ENCODE assay signal across 1 cellular context in the genomic region with DNA sequence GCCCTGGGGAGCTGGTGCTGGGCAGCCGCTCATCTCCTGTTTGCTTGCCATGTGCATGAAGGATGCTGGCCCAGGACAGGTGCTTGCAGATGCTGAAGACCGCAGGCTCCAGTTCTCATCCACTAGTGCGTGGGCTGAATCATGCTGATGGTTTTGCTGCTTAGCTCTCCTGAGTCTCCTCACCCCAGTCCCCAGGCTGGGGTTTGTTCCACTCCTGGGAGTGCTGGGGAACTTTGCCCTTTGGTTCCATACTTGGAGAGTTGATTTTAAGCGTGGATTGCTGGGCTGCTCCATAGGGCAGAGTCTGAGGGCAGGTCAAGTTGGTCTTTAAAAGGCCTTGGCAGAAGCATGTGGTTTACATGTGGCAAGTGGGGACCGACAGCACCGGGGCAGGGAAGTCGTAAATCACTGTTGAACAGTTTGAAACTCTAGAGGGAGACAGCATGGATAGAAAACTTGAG.
TF ChIP-seq lines count a peak whose summit lies in the region.

No MANE protein-coding gene starts in this region.

TF ChIP-seq in HepG2, 621 proteins besides CTCF, POLR2A, EP300 and RAD21 (continued from another document and continues in another):
- TF ChIP-seq, protein P1, sequence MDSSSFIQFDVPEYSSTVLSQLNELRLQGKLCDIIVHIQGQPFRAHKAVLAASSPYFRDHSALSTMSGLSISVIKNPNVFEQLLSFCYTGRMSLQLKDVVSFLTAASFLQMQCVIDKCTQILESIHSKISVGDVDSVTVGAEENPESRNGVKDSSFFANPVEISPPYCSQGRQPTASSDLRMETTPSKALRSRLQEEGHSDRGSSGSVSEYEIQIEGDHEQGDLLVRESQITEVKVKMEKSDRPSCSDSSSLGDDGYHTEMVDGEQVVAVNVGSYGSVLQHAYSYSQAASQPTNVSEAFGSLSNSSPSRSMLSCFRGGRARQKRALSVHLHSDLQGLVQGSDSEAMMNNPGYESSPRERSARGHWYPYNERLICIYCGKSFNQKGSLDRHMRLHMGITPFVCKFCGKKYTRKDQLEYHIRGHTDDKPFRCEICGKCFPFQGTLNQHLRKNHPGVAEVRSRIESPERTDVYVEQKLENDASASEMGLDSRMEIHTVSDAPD (CRISPR knock-in tag; IDR thresholded peaks at IDR 0.05) = no peak
- TF ChIP-seq AHR (CRISPR knock-in tag; IDR thresholded peaks at IDR 0.05) = no peak
- no peak for TF ChIP-seq RBFOX2 (IDR thresholded peaks at IDR 0.05; ENCODE audit: low read depth, low read length)
- TF ChIP-seq ZBTB42 (CRISPR knock-in tag; IDR thresholded peaks at IDR 0.05) = no peak
- no peak for TF ChIP-seq TBL1XR1 (IDR thresholded peaks at IDR 0.05; ENCODE audit: borderline replicate concordance, low read length, partially characterized antibody)
- no peak for TF ChIP-seq SMAD9 (CRISPR knock-in tag; IDR thresholded peaks at IDR 0.05)
- TF ChIP-seq ZNF253 (CRISPR knock-in tag; IDR thresholded peaks at IDR 0.05; ENCODE audit: borderline replicate concordance) = no peak
- 0 out of 2 replicates have a peak, but pooled peaks have one; percentile 29 for TF ChIP-seq SATB2 (CRISPR knock-in tag; IDR thresholded peaks at IDR 0.05)
- TF ChIP-seq NFKBIZ (CRISPR knock-in tag; IDR thresholded peaks at IDR 0.05) = no peak
- TF ChIP-seq REPIN1 (CRISPR knock-in tag; IDR thresholded peaks at IDR 0.05; ENCODE audit: borderline replicate concordance, low read depth) = peak; percentile 72; the same call in 1 of the 2 replicates
- no peak for TF ChIP-seq STAT5B (CRISPR knock-in tag; IDR thresholded peaks at IDR 0.05)
- no peak; the same call in 1 of the 2 replicates for TF ChIP-seq ZNF230 (CRISPR knock-in tag; IDR thresholded peaks at IDR 0.05)
- no peak for TF ChIP-seq TCF12 (IDR thresholded peaks at IDR 0.05)
- TF ChIP-seq TCF12 (CRISPR knock-in tag; IDR thresholded peaks at IDR 0.05) = no peak
- TF ChIP-seq, protein P2, sequence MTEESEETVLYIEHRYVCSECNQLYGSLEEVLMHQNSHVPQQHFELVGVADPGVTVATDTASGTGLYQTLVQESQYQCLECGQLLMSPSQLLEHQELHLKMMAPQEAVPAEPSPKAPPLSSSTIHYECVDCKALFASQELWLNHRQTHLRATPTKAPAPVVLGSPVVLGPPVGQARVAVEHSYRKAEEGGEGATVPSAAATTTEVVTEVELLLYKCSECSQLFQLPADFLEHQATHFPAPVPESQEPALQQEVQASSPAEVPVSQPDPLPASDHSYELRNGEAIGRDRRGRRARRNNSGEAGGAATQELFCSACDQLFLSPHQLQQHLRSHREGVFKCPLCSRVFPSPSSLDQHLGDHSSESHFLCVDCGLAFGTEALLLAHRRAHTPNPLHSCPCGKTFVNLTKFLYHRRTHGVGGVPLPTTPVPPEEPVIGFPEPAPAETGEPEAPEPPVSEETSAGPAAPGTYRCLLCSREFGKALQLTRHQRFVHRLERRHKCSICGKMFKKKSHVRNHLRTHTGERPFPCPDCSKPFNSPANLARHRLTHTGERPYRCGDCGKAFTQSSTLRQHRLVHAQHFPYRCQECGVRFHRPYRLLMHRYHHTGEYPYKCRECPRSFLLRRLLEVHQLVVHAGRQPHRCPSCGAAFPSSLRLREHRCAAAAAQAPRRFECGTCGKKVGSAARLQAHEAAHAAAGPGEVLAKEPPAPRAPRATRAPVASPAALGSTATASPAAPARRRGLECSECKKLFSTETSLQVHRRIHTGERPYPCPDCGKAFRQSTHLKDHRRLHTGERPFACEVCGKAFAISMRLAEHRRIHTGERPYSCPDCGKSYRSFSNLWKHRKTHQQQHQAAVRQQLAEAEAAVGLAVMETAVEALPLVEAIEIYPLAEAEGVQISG (CRISPR knock-in tag; IDR thresholded peaks at IDR 0.05) = peak; percentile 32; the same call in 1 of the 2 replicates
- no peak for TF ChIP-seq DNMT1 (CRISPR knock-in tag; IDR thresholded peaks at IDR 0.05)
- peak; percentile 78; the same call in 1 of the 2 replicates for TF ChIP-seq ERF (CRISPR knock-in tag; IDR thresholded peaks at IDR 0.05)
- TF ChIP-seq, protein P3, sequence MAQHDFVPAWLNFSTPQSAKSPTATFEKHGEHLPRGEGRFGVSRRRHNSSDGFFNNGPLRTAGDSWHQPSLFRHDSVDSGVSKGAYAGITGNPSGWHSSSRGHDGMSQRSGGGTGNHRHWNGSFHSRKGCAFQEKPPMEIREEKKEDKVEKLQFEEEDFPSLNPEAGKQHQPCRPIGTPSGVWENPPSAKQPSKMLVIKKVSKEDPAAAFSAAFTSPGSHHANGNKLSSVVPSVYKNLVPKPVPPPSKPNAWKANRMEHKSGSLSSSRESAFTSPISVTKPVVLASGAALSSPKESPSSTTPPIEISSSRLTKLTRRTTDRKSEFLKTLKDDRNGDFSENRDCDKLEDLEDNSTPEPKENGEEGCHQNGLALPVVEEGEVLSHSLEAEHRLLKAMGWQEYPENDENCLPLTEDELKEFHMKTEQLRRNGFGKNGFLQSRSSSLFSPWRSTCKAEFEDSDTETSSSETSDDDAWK (CRISPR knock-in tag; IDR thresholded peaks at IDR 0.05) = no peak
- no peak for TF ChIP-seq THRA (CRISPR knock-in tag; IDR thresholded peaks at IDR 0.05; ENCODE audit: borderline replicate concordance)
- TF ChIP-seq ZNF263 (CRISPR knock-in tag; IDR thresholded peaks at IDR 0.05) = no peak
- no peak for TF ChIP-seq ZNF770 (CRISPR knock-in tag; IDR thresholded peaks at IDR 0.05)
- TF ChIP-seq, protein P4, sequence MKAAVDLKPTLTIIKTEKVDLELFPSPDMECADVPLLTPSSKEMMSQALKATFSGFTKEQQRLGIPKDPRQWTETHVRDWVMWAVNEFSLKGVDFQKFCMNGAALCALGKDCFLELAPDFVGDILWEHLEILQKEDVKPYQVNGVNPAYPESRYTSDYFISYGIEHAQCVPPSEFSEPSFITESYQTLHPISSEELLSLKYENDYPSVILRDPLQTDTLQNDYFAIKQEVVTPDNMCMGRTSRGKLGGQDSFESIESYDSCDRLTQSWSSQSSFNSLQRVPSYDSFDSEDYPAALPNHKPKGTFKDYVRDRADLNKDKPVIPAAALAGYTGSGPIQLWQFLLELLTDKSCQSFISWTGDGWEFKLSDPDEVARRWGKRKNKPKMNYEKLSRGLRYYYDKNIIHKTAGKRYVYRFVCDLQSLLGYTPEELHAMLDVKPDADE (CRISPR knock-in tag; IDR thresholded peaks at IDR 0.05) = no peak
- no peak for TF ChIP-seq PRDM4 (CRISPR knock-in tag; IDR thresholded peaks at IDR 0.05; ENCODE audit: borderline replicate concordance)
- peak; percentile 32; the same call in 1 of the 2 replicates for TF ChIP-seq NCOR1 (IDR thresholded peaks at IDR 0.05; ENCODE audit: borderline replicate concordance, low read length)
- TF ChIP-seq, protein P5, sequence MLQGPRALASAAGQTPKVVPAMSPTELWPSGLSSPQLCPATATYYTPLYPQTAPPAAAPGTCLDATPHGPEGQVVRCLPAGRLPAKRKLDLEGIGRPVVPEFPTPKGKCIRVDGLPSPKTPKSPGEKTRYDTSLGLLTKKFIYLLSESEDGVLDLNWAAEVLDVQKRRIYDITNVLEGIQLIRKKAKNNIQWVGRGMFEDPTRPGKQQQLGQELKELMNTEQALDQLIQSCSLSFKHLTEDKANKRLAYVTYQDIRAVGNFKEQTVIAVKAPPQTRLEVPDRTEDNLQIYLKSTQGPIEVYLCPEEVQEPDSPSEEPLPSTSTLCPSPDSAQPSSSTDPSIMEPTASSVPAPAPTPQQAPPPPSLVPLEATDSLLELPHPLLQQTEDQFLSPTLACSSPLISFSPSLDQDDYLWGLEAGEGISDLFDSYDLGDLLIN (CRISPR knock-in tag; IDR thresholded peaks at IDR 0.05; ENCODE audit: borderline replicate concordance) = no peak
- TF ChIP-seq GABPB1 (CRISPR knock-in tag; IDR thresholded peaks at IDR 0.05) = no peak
- TF ChIP-seq ZNF124 (CRISPR knock-in tag; IDR thresholded peaks at IDR 0.05) = no peak
- TF ChIP-seq DNMT3B (CRISPR knock-in tag; conservative IDR thresholded peaks at IDR 0.05) = no peak
- no peak for TF ChIP-seq U2AF1 (optimal IDR thresholded peaks at IDR 0.05; ENCODE audit: low read depth, low read length)
- no peak for TF ChIP-seq NCOA1 (CRISPR knock-in tag; IDR thresholded peaks at IDR 0.05)
- TF ChIP-seq ZSCAN29 (CRISPR knock-in tag; conservative IDR thresholded peaks at IDR 0.05) = no peak
- TF ChIP-seq, protein P6, sequence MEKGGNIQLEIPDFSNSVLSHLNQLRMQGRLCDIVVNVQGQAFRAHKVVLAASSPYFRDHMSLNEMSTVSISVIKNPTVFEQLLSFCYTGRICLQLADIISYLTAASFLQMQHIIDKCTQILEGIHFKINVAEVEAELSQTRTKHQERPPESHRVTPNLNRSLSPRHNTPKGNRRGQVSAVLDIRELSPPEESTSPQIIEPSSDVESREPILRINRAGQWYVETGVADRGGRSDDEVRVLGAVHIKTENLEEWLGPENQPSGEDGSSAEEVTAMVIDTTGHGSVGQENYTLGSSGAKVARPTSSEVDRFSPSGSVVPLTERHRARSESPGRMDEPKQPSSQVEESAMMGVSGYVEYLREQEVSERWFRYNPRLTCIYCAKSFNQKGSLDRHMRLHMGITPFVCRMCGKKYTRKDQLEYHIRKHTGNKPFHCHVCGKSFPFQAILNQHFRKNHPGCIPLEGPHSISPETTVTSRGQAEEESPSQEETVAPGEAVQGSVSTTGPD (CRISPR knock-in tag; IDR thresholded peaks at IDR 0.05) = no peak
- TF ChIP-seq, protein P7, sequence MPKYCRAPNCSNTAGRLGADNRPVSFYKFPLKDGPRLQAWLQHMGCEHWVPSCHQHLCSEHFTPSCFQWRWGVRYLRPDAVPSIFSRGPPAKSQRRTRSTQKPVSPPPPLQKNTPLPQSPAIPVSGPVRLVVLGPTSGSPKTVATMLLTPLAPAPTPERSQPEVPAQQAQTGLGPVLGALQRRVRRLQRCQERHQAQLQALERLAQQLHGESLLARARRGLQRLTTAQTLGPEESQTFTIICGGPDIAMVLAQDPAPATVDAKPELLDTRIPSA (CRISPR knock-in tag; IDR thresholded peaks at IDR 0.05; ENCODE audit: borderline replicate concordance) = no peak
- TF ChIP-seq, protein P8, sequence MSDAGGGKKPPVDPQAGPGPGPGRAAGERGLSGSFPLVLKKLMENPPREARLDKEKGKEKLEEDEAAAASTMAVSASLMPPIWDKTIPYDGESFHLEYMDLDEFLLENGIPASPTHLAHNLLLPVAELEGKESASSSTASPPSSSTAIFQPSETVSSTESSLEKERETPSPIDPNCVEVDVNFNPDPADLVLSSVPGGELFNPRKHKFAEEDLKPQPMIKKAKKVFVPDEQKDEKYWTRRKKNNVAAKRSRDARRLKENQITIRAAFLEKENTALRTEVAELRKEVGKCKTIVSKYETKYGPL (CRISPR knock-in tag; IDR thresholded peaks at IDR 0.05) = no peak
- TF ChIP-seq ZNF775 (CRISPR knock-in tag; IDR thresholded peaks at IDR 0.05; ENCODE audit: borderline replicate concordance) = no peak
- no peak for TF ChIP-seq ATRX (CRISPR knock-in tag; IDR thresholded peaks at IDR 0.05; ENCODE audit: borderline replicate concordance)
- TF ChIP-seq ETV5 (CRISPR knock-in tag; IDR thresholded peaks at IDR 0.05; ENCODE audit: borderline replicate concordance) = no peak
- no peak for TF ChIP-seq MED13 (CRISPR knock-in tag; IDR thresholded peaks at IDR 0.05)
- no peak for TF ChIP-seq KLF15 (CRISPR knock-in tag; IDR thresholded peaks at IDR 0.05; ENCODE audit: borderline replicate concordance)
- no peak for TF ChIP-seq ZNF773 (CRISPR knock-in tag; IDR thresholded peaks at IDR 0.05; ENCODE audit: borderline replicate concordance)
- no peak for TF ChIP-seq RARG (CRISPR knock-in tag; IDR thresholded peaks at IDR 0.05; ENCODE audit: low read depth)
- no peak for TF ChIP-seq ELK4 (CRISPR knock-in tag; IDR thresholded peaks at IDR 0.05; ENCODE audit: borderline replicate concordance)
